ENCODE assay signal across 1 cellular context in the genomic region with DNA sequence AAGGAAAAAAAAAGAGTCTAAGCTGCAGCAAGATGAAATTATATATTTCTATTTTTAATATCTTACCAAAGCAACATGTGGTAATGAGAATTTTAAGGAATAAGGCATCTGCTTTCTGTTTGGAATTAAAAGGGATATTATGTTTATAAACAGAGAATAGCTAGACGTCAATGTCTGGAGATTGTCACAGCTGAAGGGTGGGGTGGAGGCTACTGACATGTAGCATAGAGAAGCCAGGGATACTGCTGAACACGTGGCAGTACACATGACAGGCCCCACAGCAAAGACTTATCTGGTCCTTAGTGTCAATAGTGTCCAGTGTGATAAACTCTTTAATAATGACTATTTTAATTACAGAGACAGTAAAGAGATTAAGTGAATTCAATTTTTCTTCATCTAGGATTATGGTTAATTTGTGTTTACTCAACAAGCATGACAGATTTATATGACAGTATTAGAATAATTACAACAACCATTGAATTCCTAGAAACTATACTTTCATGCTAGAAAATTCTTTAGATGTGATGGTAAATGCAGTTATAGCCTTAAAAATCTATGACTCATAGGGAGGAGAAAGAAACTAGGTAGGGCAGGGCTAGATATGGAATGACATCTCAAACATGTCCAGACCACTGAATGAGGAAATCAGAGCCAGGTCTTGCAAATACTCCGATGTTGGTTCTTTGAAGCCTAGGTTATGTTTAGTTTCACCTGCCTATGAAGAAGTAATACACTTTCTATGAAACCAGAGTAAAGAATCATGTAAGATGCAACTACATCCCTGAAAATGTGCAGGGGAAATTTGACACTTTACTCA.
TF ChIP-seq lines count a peak whose summit lies in the region.

No MANE protein-coding gene starts in this region.

TF ChIP-seq in IMR-90, 13 proteins besides CTCF, POLR2A, EP300 and RAD21:
- peak; percentile 61 for TF ChIP-seq CEBPB (IDR thresholded peaks at IDR 0.05; ENCODE audit: low read depth, low read length)
- no peak for TF ChIP-seq RFX5 (IDR thresholded peaks at IDR 0.05; ENCODE audit: low read depth, low read length)
- TF ChIP-seq CHD1 (IDR thresholded peaks at IDR 0.05; ENCODE audit: low read depth, low read length), result no peak
- TF ChIP-seq FOS (IDR thresholded peaks at IDR 0.05; ENCODE audit: low read depth, low read length), result 0 out of 2 replicates have a peak, but pooled peaks have one; percentile 17
